ENCODE assay signal across 1 cellular context in genomic region chr3:129690406-129690805, GRCh38.
TF ChIP-seq lines count a peak whose summit lies in the region.

No MANE protein-coding gene starts in this region.

TF ChIP-seq in GM12878, 131 proteins besides CTCF, POLR2A, EP300 and RAD21 (continued from another document):
- TF ChIP-seq PKNOX1 (IDR thresholded peaks at IDR 0.05) (no peak), SMAD1 (IDR thresholded peaks at IDR 0.05; ENCODE audit: low read depth, partially characterized antibody) (no peak), HSF1 (IDR thresholded peaks at IDR 0.05; ENCODE audit: low read depth, low read length) (no peak), HCFC1 (IDR thresholded peaks at IDR 0.05; ENCODE audit: low read length) (peak; percentile 88), TCF3 (IDR thresholded peaks at IDR 0.05; ENCODE audit: borderline replicate concordance, insufficient read depth, low read depth, low read length) (no peak), BCLAF1 (IDR thresholded peaks at IDR 0.05) (no peak), ZBTB11 (CRISPR knock-in tag; IDR thresholded peaks at IDR 0.05) (no peak), DPF2 (IDR thresholded peaks at IDR 0.05) (no peak), MAX (IDR thresholded peaks at IDR 0.05; ENCODE audit: low read depth, low read length) (peak; percentile 68), RFX5 (IDR thresholded peaks at IDR 0.05; ENCODE audit: low read depth, low read length) (no peak), TCF7 (IDR thresholded peaks at IDR 0.05; ENCODE audit: borderline replicate concordance) (no peak), SIX5 (IDR thresholded peaks at IDR 0.05; ENCODE audit: low read depth, low read length, severe bottlenecking) (peak; percentile 89), E2F4 (IDR thresholded peaks at IDR 0.05; ENCODE audit: low read depth, low read length) (no peak), YBX1 (IDR thresholded peaks at IDR 0.05) (no peak), POU2F2 (IDR thresholded peaks at IDR 0.05; ENCODE audit: borderline replicate concordance, low read depth, low read length) (no peak), USF1 (IDR thresholded peaks at IDR 0.05; ENCODE audit: borderline replicate concordance, extremely low read length, insufficient read depth, low read depth, low read length) (peak; percentile 88), CUX1 (IDR thresholded peaks at IDR 0.05; ENCODE audit: insufficient replicate concordance, low read depth, low read length) (no peak), ZBTB33 (IDR thresholded peaks at IDR 0.05) (no peak), NR2C2 (IDR thresholded peaks at IDR 0.05; ENCODE audit: borderline replicate concordance, control insufficient read depth, insufficient read length, low read depth) (no peak), RUNX3 (IDR thresholded peaks at IDR 0.05; ENCODE audit: low read length) (no peak), WRNIP1 (IDR thresholded peaks at IDR 0.05; ENCODE audit: borderline replicate concordance, low read depth, low read length) (no peak), STAT1 (conservative IDR thresholded peaks at IDR 0.05) (no peak), CREM (IDR thresholded peaks at IDR 0.05; ENCODE audit: low read depth) (peak; percentile 20; the same call in 1 of the 2 replicates), SRF (IDR thresholded peaks at IDR 0.05; ENCODE audit: low read depth in 2 of 2, low read length in 2 of 2) (no peak), BMI1 (IDR thresholded peaks at IDR 0.05; ENCODE audit: borderline replicate concordance) (no peak), RAD51 (IDR thresholded peaks at IDR 0.05) (peak; percentile 93)
